Comparison of ENCODE assay signal across 16 cellular contexts in genomic region chrX:50470103-50471031, GRCh38. TPM values are rescaled to one million over a fixed set of nuclear protein-coding genes. Genes with fewer than 3 reads are reported as not detected.
DNase-seq lines count a peak whose midpoint lies in the region; ATAC-seq, FAIRE-seq and TF ChIP-seq lines count a peak whose summit lies in the region.
"Had no signal": no experiment of that assay in that cellular context is flagged by ENCODE, and none has a peak within 500 bp of the region (broad histone marks: within the 10 kb centered on the region; RNA-seq: fewer than 3 reads in every experiment).

TSS of gene DGKK (minus strand) at chrX:50470825. CDS start at chrX:50470678, 147 bp downstream.

- no peak within 1 kb of the TSS for H2AFZ ChIP-seq in neural cell (ENCODE audit: low read depth, low read length)
- H2AFZ ChIP-seq: PC-9 had no signal

- no peak for FAIRE-seq in small intestine (lab: Jason Lieb, UNC)
- FAIRE-seq: GM18507 had no signal

- intact Hi-C loops in esophagus muscularis mucosa (cut with DNase I), result no loop called here

- no peak for TF ChIP-seq POLR2A in esophagus muscularis mucosa (IDR thresholded peaks at IDR 0.05; ENCODE audit: low read depth)

- no peak for TF ChIP-seq CTCF in esophagus muscularis mucosa (IDR thresholded peaks at IDR 0.05)
- no peak for TF ChIP-seq CTCF in neural cell (IDR thresholded peaks at IDR 0.05; ENCODE audit: poor library complexity, severe bottlenecking)

- H3K4me2 ChIP-seq in neural cell (ENCODE audit: low read length), result peak within 1 kb of the TSS; percentile 30
- H3K4me2 ChIP-seq: PC-9 had no signal

- no peak for TF ChIP-seq RAD21 in neural cell (conservative IDR thresholded peaks at IDR 0.05)

- H3K9me3 ChIP-seq in esophagus muscularis mucosa (no peaks in the 10 kb centered on the region), neural cell (ENCODE audit: low read length) (no peaks in the 10 kb centered on the region), small intestine (ENCODE audit: control insufficient read depth, low read depth) (no peaks in the 10 kb centered on the region)
- H3K9me3 ChIP-seq: heart right ventricle, vagina had no signal

- no peaks in the 10 kb centered on the region for H3K79me2 ChIP-seq in neural cell (replicated peaks; ENCODE audit: insufficient read depth, low read length)

- H3K9me2 ChIP-seq in neural cell (ENCODE audit: insufficient read depth, low read length), result no peaks in the 10 kb centered on the region

- H3K4me3 ChIP-seq in esophagus muscularis mucosa (peak within 1 kb of the TSS in 3 of 4 donors; percentile 6 to 27 (median 24)), neural cell (ENCODE audit: low read length) (peak within 1 kb of the TSS; percentile 66), small intestine (ENCODE audit: low read depth in 1 of 2, low read length in 2 of 2) (no peak within 1 kb of the TSS)
- H3K4me3 ChIP-seq: PC-9 had no signal

- no peak for ATAC-seq in HG03196 (IDR thresholded peaks at IDR 0.05; ENCODE audit: unreplicated experiment)
- ATAC-seq in GM19467 (IDR thresholded peaks at IDR 0.05; ENCODE audit: unreplicated experiment), result no peak

- H4K20me1 ChIP-seq in neural cell (ENCODE audit: insufficient read depth), result no peaks in the 10 kb centered on the region

- no peaks in the 10 kb centered on the region for H3F3A ChIP-seq in neural cell (ENCODE audit: insufficient read depth, low read length, poor library complexity, severe bottlenecking)

- H3K27me3 ChIP-seq in esophagus muscularis mucosa (peaks cover 5 to 62% (median 23%) of the 10 kb centered on the region in 4 donors), neural cell (ENCODE audit: insufficient read depth, low read depth, low read length) (peaks cover 34% of the 10 kb centered on the region), small intestine (ENCODE audit: control insufficient read depth in 2 of 2, insufficient read depth in 2 of 2, low read length in 2 of 2) (peaks cover 4 to 5% of the 10 kb centered on the region in 2 donors)
- H3K27me3 ChIP-seq: vagina had no signal

- DNase-seq in Daoy (ENCODE audit: low read depth) (peak; percentile 35), NCI-H1092 treated with DMSO at 0.1 percent for 48 hours (lab: John Stamatoyannopoulos, UW) (peak; percentile 49), esophagus muscularis mucosa (ENCODE audit: extremely low spot score) (no peak), HuH-7.5 (ENCODE audit: low spot score) (no peak), small intestine (no peak)
- DNase-seq: dermis blood vessel endothelial cell, heart right ventricle, occipital lobe, PC-9 had no signal

- 33% methylated on average over 16 of the region's 59 CpGs for WGBS in esophagus muscularis mucosa
- 2 to 41% (median 12%) methylated on average over 43 to 59 of the region's 59 CpGs for WGBS in small intestine, 3 donors

- H3K4me1 ChIP-seq in esophagus muscularis mucosa, result peaks cover 6 to 28% (median 21%) of the 10 kb centered on the region in 4 donors
- no peaks in the 10 kb centered on the region for H3K4me1 ChIP-seq in small intestine (ENCODE audit: control insufficient read depth in 2 of 2, insufficient read depth in 1 of 2, low read depth in 1 of 2, low read length in 1 of 2)
- H3K4me1 ChIP-seq: vagina had no signal

- peak within 1 kb of the TSS; percentile 34 for H3K9ac ChIP-seq in neural cell (ENCODE audit: low read length)

- TF ChIP-seq EP300 in esophagus muscularis mucosa (IDR thresholded peaks at IDR 0.05), result no peak
- no peak for TF ChIP-seq EP300 in neural cell (conservative IDR thresholded peaks at IDR 0.05; ENCODE audit: poor library complexity, severe bottlenecking)

- H3K36me3 ChIP-seq in esophagus muscularis mucosa (no peaks in the 10 kb centered on the region), neural cell (ENCODE audit: insufficient read depth, low read length) (no peaks in the 10 kb centered on the region), small intestine (ENCODE audit: control insufficient read depth in 2 of 2, insufficient read depth in 2 of 2, low read length in 2 of 2) (no peaks in the 10 kb centered on the region)
- H3K36me3 ChIP-seq: heart right ventricle, vagina had no signal

- H3K27ac ChIP-seq in esophagus muscularis mucosa (replicated peaks in 1 of 4), result no peak within 1 kb of the TSS
- no peak within 1 kb of the TSS for H3K27ac ChIP-seq in neural cell (ENCODE audit: low read length)
- H3K27ac ChIP-seq in small intestine (ENCODE audit: low read depth in 1 of 2, low read length in 1 of 2), result no peak within 1 kb of the TSS
- H3K27ac ChIP-seq: heart right ventricle, PC-9, vagina, VCaP had no signal

TF ChIP-seq in neural cell, 6 proteins besides CTCF, POLR2A, EP300 and RAD21:
- TF ChIP-seq, protein P1, sequence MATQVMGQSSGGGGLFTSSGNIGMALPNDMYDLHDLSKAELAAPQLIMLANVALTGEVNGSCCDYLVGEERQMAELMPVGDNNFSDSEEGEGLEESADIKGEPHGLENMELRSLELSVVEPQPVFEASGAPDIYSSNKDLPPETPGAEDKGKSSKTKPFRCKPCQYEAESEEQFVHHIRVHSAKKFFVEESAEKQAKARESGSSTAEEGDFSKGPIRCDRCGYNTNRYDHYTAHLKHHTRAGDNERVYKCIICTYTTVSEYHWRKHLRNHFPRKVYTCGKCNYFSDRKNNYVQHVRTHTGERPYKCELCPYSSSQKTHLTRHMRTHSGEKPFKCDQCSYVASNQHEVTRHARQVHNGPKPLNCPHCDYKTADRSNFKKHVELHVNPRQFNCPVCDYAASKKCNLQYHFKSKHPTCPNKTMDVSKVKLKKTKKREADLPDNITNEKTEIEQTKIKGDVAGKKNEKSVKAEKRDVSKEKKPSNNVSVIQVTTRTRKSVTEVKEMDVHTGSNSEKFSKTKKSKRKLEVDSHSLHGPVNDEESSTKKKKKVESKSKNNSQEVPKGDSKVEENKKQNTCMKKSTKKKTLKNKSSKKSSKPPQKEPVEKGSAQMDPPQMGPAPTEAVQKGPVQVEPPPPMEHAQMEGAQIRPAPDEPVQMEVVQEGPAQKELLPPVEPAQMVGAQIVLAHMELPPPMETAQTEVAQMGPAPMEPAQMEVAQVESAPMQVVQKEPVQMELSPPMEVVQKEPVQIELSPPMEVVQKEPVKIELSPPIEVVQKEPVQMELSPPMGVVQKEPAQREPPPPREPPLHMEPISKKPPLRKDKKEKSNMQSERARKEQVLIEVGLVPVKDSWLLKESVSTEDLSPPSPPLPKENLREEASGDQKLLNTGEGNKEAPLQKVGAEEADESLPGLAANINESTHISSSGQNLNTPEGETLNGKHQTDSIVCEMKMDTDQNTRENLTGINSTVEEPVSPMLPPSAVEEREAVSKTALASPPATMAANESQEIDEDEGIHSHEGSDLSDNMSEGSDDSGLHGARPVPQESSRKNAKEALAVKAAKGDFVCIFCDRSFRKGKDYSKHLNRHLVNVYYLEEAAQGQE (IDR thresholded peaks at IDR 0.05; ENCODE audit: borderline replicate concordance), result no peak
- TF ChIP-seq SMC3 (conservative IDR thresholded peaks at IDR 0.05; ENCODE audit: poor library complexity), result no peak
- TF ChIP-seq POLR2AphosphoS5 (IDR thresholded peaks at IDR 0.05), result peak; percentile 35
- TF ChIP-seq EZH2 (IDR thresholded peaks at IDR 0.05; ENCODE audit: borderline replicate concordance, insufficient read depth, low read length, poor library complexity, severe bottlenecking), result no peak

RNA-seq across cellular contexts. Expression of gene DGKK, which starts in this region (rescaled TPM):
- 0.11 TPM in 1 of 2 replicates, not detected in the other for total RNA-seq in Daoy (2014; rRNA removed; shearing (Covaris generic))
- not detected for total RNA-seq in esophagus muscularis mucosa
- 0.92 and 1.3 TPM in 2 replicates for polyA plus RNA-seq in neural cell
- polyA minus RNA-seq in neural cell, result 1.9 and 2.2 TPM in 2 replicates
- polyA plus RNA-seq in small intestine, result not detected
- total RNA-seq: dermis blood vessel endothelial cell, MCF 10A, PC-9 had no signal
- polyA plus RNA-seq: heart right ventricle had no signal

Comparison
In these comparisons a context has a peak if more than half of its experiments do, and no peak if none do; other contexts are left out.
1. Peak in DNase-seq in Daoy; RNA of the gene not detected or under 1 TPM.
2. H3K4me3 ChIP-seq: peak in esophagus muscularis mucosa (3 of 4) and neural cell (single experiment); none in small intestine (0 of 2).